1 cellular context compared by ENCODE assay signal in the genomic region with DNA sequence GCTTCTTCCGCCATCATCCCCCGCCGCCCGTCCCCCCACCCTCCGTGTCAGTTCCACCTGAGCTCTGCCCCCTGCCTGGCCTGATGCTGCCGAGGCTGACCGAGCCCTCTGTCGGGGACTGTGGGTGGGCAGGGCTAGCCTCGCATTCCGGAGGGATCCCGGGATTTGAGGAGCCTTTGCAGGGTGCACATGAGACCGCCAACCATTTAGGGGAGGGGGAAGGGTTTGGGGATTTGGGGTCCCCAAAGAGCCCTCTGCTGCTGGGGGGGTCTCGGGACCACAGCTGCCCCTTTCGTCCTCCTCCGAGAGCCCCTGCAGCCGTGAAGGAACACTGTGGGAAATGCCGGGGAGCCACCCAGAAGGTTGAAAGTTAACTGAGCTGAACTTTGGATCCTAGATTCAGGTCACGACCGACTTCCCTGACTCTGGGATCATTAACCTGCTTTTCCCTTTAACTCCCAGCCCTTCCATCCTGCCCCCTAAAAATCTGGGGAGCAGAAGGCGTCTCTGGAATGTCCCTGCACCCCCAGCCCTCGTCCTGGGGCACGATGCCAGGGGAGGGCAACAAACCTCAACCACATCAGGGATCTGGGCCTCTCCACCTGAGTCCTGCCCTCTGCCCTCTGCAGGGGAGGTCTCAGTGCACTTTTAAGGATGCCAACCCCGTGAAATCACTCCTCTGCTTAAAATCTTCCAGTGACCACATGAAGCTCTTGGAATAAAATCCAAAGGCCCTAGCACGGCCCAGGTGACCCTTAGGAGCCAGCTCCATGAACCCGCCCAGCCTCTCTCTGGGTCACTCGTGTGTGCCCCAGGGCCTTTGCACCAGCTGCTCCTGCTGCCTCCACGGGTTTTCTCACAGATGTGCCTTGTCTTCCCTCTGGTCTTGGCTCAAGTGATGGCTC.
TF ChIP-seq lines count a peak whose summit lies in the region.

No MANE protein-coding gene starts in this region.

TF ChIP-seq in HepG2, 621 proteins besides CTCF, POLR2A, EP300 and RAD21 (continued from another document and continues in another):
- TF ChIP-seq, protein P1, sequence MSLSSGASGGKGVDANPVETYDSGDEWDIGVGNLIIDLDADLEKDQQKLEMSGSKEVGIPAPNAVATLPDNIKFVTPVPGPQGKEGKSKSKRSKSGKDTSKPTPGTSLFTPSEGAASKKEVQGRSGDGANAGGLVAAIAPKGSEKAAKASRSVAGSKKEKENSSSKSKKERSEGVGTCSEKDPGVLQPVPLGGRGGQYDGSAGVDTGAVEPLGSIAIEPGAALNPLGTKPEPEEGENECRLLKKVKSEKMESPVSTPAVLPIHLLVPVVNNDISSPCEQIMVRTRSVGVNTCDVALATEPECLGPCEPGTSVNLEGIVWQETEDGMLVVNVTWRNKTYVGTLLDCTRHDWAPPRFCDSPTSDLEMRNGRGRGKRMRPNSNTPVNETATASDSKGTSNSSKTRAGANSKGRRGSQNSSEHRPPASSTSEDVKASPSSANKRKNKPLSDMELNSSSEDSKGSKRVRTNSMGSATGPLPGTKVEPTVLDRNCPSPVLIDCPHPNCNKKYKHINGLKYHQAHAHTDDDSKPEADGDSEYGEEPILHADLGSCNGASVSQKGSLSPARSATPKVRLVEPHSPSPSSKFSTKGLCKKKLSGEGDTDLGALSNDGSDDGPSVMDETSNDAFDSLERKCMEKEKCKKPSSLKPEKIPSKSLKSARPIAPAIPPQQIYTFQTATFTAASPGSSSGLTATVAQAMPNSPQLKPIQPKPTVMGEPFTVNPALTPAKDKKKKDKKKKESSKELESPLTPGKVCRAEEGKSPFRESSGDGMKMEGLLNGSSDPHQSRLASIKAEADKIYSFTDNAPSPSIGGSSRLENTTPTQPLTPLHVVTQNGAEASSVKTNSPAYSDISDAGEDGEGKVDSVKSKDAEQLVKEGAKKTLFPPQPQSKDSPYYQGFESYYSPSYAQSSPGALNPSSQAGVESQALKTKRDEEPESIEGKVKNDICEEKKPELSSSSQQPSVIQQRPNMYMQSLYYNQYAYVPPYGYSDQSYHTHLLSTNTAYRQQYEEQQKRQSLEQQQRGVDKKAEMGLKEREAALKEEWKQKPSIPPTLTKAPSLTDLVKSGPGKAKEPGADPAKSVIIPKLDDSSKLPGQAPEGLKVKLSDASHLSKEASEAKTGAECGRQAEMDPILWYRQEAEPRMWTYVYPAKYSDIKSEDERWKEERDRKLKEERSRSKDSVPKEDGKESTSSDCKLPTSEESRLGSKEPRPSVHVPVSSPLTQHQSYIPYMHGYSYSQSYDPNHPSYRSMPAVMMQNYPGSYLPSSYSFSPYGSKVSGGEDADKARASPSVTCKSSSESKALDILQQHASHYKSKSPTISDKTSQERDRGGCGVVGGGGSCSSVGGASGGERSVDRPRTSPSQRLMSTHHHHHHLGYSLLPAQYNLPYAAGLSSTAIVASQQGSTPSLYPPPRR (CRISPR knock-in tag; IDR thresholded peaks at IDR 0.05; ENCODE audit: borderline replicate concordance), result peak; percentile 3; the same call in 1 of the 2 replicates
- TF ChIP-seq ZFP36L1 (CRISPR knock-in tag; IDR thresholded peaks at IDR 0.05) (no peak), TEAD2 (CRISPR knock-in tag; IDR thresholded peaks at IDR 0.05) (no peak), AGO1 (IDR thresholded peaks at IDR 0.05; ENCODE audit: low read depth, low read length, poor library complexity, severe bottlenecking) (no peak), ZNF24 (IDR thresholded peaks at IDR 0.05) (no peak), PAF1 (CRISPR knock-in tag; IDR thresholded peaks at IDR 0.05) (no peak), GABPB1 (CRISPR knock-in tag; IDR thresholded peaks at IDR 0.05) (no peak), ZNF20 (CRISPR knock-in tag; IDR thresholded peaks at IDR 0.05) (no peak), PCBP1 (IDR thresholded peaks at IDR 0.05; ENCODE audit: borderline replicate concordance, low read depth, low read length) (0 out of 2 replicates have a peak, but pooled peaks have one; percentile 47), ZNF329 (CRISPR knock-in tag; IDR thresholded peaks at IDR 0.05; ENCODE audit: low read depth) (no peak), ZNF777 (CRISPR knock-in tag; IDR thresholded peaks at IDR 0.05) (no peak), ZSCAN20 (CRISPR knock-in tag; IDR thresholded peaks at IDR 0.05; ENCODE audit: borderline replicate concordance) (no peak), ZNF136 (CRISPR knock-in tag; IDR thresholded peaks at IDR 0.05; ENCODE audit: low read depth) (no peak), MIXL1 (CRISPR knock-in tag; IDR thresholded peaks at IDR 0.05) (no peak), PHF21A (CRISPR knock-in tag; IDR thresholded peaks at IDR 0.05) (peak; percentile 3; the same call in 1 of the 2 replicates), PAX8 (CRISPR knock-in tag; IDR thresholded peaks at IDR 0.05; ENCODE audit: borderline replicate concordance) (no peak), MIER2 (CRISPR knock-in tag; IDR thresholded peaks at IDR 0.05) (no peak), ZNF180 (CRISPR knock-in tag; IDR thresholded peaks at IDR 0.05; ENCODE audit: borderline replicate concordance, low read depth) (no peak), BRCA1 (CRISPR knock-in tag; IDR thresholded peaks at IDR 0.05) (no peak), ZNF614 (CRISPR knock-in tag; IDR thresholded peaks at IDR 0.05; ENCODE audit: borderline replicate concordance) (no peak), ARNT (IDR thresholded peaks at IDR 0.05) (no peak), SIX1 (CRISPR knock-in tag; IDR thresholded peaks at IDR 0.05; ENCODE audit: borderline replicate concordance) (no peak), ARNTL (CRISPR knock-in tag; IDR thresholded peaks at IDR 0.05) (no peak), HNRNPL (IDR thresholded peaks at IDR 0.05; ENCODE audit: low read depth, low read length) (0 out of 2 replicates have a peak, but pooled peaks have one; percentile 19), MAFF (IDR thresholded peaks at IDR 0.05; ENCODE audit: low read depth, low read length) (no peak), KDM1A (CRISPR knock-in tag; IDR thresholded peaks at IDR 0.05) (0 out of 2 replicates have a peak, but pooled peaks have one; percentile 60), ZNF484 (CRISPR knock-in tag; IDR thresholded peaks at IDR 0.05; ENCODE audit: borderline replicate concordance, low read depth) (no peak), ZMYM3 (CRISPR knock-in tag; IDR thresholded peaks at IDR 0.05) (peak; percentile 93)
- TF ChIP-seq, protein P2, sequence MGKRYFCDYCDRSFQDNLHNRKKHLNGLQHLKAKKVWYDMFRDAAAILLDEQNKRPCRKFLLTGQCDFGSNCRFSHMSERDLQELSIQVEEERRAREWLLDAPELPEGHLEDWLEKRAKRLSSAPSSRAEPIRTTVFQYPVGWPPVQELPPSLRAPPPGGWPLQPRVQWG (CRISPR knock-in tag; IDR thresholded peaks at IDR 0.05; ENCODE audit: borderline replicate concordance, low read depth), result no peak
- TF ChIP-seq, protein P3, sequence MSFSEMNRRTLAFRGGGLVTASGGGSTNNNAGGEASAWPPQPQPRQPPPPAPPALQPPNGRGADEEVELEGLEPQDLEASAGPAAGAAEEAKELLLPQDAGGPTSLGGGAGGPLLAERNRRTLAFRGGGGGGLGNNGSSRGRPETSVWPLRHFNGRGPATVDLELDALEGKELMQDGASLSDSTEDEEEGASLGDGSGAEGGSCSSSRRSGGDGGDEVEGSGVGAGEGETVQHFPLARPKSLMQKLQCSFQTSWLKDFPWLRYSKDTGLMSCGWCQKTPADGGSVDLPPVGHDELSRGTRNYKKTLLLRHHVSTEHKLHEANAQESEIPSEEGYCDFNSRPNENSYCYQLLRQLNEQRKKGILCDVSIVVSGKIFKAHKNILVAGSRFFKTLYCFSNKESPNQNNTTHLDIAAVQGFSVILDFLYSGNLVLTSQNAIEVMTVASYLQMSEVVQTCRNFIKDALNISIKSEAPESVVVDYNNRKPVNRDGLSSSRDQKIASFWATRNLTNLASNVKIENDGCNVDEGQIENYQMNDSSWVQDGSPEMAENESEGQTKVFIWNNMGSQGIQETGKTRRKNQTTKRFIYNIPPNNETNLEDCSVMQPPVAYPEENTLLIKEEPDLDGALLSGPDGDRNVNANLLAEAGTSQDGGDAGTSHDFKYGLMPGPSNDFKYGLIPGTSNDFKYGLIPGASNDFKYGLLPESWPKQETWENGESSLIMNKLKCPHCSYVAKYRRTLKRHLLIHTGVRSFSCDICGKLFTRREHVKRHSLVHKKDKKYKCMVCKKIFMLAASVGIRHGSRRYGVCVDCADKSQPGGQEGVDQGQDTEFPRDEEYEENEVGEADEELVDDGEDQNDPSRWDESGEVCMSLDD (CRISPR knock-in tag; IDR thresholded peaks at IDR 0.05; ENCODE audit: borderline replicate concordance), result peak; percentile 2; the same call in 1 of the 2 replicates
- TF ChIP-seq, protein P4, sequence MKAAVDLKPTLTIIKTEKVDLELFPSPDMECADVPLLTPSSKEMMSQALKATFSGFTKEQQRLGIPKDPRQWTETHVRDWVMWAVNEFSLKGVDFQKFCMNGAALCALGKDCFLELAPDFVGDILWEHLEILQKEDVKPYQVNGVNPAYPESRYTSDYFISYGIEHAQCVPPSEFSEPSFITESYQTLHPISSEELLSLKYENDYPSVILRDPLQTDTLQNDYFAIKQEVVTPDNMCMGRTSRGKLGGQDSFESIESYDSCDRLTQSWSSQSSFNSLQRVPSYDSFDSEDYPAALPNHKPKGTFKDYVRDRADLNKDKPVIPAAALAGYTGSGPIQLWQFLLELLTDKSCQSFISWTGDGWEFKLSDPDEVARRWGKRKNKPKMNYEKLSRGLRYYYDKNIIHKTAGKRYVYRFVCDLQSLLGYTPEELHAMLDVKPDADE (CRISPR knock-in tag; IDR thresholded peaks at IDR 0.05), result no peak
- TF ChIP-seq, protein P5, sequence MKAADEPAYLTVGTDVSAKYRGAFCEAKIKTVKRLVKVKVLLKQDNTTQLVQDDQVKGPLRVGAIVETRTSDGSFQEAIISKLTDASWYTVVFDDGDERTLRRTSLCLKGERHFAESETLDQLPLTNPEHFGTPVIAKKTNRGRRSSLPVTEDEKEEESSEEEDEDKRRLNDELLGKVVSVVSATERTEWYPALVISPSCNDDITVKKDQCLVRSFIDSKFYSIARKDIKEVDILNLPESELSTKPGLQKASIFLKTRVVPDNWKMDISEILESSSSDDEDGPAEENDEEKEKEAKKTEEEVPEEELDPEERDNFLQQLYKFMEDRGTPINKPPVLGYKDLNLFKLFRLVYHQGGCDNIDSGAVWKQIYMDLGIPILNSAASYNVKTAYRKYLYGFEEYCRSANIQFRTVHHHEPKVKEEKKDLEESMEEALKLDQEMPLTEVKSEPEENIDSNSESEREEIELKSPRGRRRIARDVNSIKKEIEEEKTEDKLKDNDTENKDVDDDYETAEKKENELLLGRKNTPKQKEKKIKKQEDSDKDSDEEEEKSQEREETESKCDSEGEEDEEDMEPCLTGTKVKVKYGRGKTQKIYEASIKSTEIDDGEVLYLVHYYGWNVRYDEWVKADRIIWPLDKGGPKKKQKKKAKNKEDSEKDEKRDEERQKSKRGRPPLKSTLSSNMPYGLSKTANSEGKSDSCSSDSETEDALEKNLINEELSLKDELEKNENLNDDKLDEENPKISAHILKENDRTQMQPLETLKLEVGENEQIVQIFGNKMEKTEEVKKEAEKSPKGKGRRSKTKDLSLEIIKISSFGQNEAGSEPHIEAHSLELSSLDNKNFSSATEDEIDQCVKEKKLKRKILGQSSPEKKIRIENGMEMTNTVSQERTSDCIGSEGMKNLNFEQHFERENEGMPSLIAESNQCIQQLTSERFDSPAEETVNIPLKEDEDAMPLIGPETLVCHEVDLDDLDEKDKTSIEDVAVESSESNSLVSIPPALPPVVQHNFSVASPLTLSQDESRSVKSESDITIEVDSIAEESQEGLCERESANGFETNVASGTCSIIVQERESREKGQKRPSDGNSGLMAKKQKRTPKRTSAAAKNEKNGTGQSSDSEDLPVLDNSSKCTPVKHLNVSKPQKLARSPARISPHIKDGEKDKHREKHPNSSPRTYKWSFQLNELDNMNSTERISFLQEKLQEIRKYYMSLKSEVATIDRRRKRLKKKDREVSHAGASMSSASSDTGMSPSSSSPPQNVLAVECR (CRISPR knock-in tag; IDR thresholded peaks at IDR 0.05; ENCODE audit: borderline replicate concordance), result peak; percentile 26; the same call in 1 of the 2 replicates
- TF ChIP-seq, protein P6, sequence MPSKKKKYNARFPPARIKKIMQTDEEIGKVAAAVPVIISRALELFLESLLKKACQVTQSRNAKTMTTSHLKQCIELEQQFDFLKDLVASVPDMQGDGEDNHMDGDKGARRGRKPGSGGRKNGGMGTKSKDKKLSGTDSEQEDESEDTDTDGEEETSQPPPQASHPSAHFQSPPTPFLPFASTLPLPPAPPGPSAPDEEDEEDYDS (CRISPR knock-in tag; IDR thresholded peaks at IDR 0.05), result peak; percentile 25; the same call in 1 of the 2 replicates
- TF ChIP-seq, protein P7, sequence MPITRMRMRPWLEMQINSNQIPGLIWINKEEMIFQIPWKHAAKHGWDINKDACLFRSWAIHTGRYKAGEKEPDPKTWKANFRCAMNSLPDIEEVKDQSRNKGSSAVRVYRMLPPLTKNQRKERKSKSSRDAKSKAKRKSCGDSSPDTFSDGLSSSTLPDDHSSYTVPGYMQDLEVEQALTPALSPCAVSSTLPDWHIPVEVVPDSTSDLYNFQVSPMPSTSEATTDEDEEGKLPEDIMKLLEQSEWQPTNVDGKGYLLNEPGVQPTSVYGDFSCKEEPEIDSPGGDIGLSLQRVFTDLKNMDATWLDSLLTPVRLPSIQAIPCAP (CRISPR knock-in tag; IDR thresholded peaks at IDR 0.05; ENCODE audit: low read depth), result no peak
- TF ChIP-seq, protein P8, sequence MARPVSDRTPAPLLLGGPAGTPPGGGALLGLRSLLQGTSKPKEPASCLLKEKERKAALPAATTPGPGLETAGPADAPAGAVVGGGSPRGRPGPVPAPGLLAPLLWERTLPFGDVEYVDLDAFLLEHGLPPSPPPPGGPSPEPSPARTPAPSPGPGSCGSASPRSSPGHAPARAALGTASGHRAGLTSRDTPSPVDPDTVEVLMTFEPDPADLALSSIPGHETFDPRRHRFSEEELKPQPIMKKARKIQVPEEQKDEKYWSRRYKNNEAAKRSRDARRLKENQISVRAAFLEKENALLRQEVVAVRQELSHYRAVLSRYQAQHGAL (CRISPR knock-in tag; IDR thresholded peaks at IDR 0.05; ENCODE audit: not compliant biosample characterization), result no peak
- TF ChIP-seq, protein P9, sequence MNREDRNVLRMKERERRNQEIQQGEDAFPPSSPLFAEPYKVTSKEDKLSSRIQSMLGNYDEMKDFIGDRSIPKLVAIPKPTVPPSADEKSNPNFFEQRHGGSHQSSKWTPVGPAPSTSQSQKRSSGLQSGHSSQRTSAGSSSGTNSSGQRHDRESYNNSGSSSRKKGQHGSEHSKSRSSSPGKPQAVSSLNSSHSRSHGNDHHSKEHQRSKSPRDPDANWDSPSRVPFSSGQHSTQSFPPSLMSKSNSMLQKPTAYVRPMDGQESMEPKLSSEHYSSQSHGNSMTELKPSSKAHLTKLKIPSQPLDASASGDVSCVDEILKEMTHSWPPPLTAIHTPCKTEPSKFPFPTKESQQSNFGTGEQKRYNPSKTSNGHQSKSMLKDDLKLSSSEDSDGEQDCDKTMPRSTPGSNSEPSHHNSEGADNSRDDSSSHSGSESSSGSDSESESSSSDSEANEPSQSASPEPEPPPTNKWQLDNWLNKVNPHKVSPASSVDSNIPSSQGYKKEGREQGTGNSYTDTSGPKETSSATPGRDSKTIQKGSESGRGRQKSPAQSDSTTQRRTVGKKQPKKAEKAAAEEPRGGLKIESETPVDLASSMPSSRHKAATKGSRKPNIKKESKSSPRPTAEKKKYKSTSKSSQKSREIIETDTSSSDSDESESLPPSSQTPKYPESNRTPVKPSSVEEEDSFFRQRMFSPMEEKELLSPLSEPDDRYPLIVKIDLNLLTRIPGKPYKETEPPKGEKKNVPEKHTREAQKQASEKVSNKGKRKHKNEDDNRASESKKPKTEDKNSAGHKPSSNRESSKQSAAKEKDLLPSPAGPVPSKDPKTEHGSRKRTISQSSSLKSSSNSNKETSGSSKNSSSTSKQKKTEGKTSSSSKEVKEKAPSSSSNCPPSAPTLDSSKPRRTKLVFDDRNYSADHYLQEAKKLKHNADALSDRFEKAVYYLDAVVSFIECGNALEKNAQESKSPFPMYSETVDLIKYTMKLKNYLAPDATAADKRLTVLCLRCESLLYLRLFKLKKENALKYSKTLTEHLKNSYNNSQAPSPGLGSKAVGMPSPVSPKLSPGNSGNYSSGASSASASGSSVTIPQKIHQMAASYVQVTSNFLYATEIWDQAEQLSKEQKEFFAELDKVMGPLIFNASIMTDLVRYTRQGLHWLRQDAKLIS (CRISPR knock-in tag; IDR thresholded peaks at IDR 0.05), result no peak
